1 cellular context compared by ENCODE assay signal in genomic region chr5:16737173-16737572, GRCh38.
TF ChIP-seq lines count a peak whose summit lies in the region.

No MANE protein-coding gene starts in this region.

TF ChIP-seq in H1, 55 proteins besides CTCF, POLR2A, EP300 and RAD21 (continued from another document):
- TF ChIP-seq CHD7 (IDR thresholded peaks at IDR 0.05; ENCODE audit: insufficient replicate concordance, low read length) (no peak), NANOG (IDR thresholded peaks at IDR 0.05; ENCODE audit: insufficient read depth, low read depth, low read length, poor library complexity, severe bottlenecking) (no peak), SIN3A (conservative IDR thresholded peaks at IDR 0.05 in 1 of 2, IDR thresholded peaks at IDR 0.05 in 1 of 2; ENCODE audit: low read depth in 1 of 2, low read length in 2 of 2) (no peak), MAFK (IDR thresholded peaks at IDR 0.05; ENCODE audit: low read depth, low read length) (no peak), JUND (IDR thresholded peaks at IDR 0.05; ENCODE audit: low read length) (no peak), SIX5 (IDR thresholded peaks at IDR 0.05; ENCODE audit: low read depth, low read length) (no peak), BCL11A (IDR thresholded peaks at IDR 0.05; ENCODE audit: low read depth in 2 of 2, low read length in 2 of 2) (no peak), YY1 (IDR thresholded peaks at IDR 0.05; ENCODE audit: low read depth, low read length) (no peak), CHD1 (IDR thresholded peaks at IDR 0.05; ENCODE audit: low read depth, low read length) (no peak)
